24 cellular contexts compared by ENCODE assay signal in the genomic region with DNA sequence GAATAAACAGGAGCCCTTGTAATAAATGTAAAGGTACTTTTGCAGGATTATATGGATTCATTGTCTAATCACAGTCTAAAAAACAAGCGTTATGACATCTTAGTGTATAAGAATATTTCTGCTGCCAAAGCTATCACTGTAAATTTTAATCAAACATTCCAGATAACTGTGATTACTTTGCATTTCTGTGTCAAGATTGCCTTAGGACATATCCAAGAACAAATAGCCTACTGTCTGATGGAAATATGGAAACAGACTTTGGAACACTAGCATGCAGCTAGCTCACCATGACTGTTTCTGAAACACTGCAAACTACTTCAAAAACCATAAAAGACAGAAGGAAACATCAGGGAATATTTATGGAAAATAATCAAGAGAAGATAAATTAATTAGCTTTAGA.
DNase-seq lines count a peak whose midpoint lies in the region; ATAC-seq and TF ChIP-seq lines count a peak whose summit lies in the region.
"Had no signal": no experiment of that assay in that cellular context is flagged by ENCODE, and none has a peak within 500 bp of the region (broad histone marks: within the 10 kb centered on the region; RNA-seq: fewer than 3 reads in every experiment).

No MANE protein-coding gene starts in this region.

- H3K27me3 Mint-ChIP-seq in activated T-helper 17 cell treated with anti-CD3 and anti-CD28 coated beads, Interleukin-2, amount 50 U/mL, for 72 hours, result no peaks in the 10 kb centered on the region
- H3K27me3 Mint-ChIP-seq: CD4-positive, alpha-beta T cell; CD8-positive, alpha-beta memory T cell had no signal

- peaks cover 3% of the 10 kb centered on the region; the same call in 1 of the 2 replicates for H3K9me3 ChIP-seq in Panc1 (ENCODE audit: control insufficient read depth, insufficient read depth, low read depth, low read length)
- H3K9me3 ChIP-seq: A549; BE2C; BLaER1 treated with 17β-estradiol and CSF1 and Interleukin-3, amounts not matched to agents 10 nM and 100 nM had no signal

- intact Hi-C loops in Panc1 (cut with micrococcal nuclease; ENCODE audit: unreplicated experiment), result no loop called here

- 0 out of 2 replicates have a peak, but pooled peaks have one; percentile 34 for ATAC-seq in Panc1
- no peak for ATAC-seq in activated T-helper 17 cell treated with anti-CD3 and anti-CD28 coated beads, Interleukin-2, amount 50 U/mL, for 72 hours (replicated peaks)
- ATAC-seq: A549, GM23338, HCT116 had no signal

- no peak overlapping the region for H3K4me3 ChIP-seq in Panc1 (ENCODE audit: low read depth in 2 of 2, low read length in 2 of 2)
- H3K4me3 ChIP-seq: A549; BLaER1 treated with 17β-estradiol and CSF1 and Interleukin-3, amounts not matched to agents 10 nM and 100 nM; GM23338 had no signal

- TF ChIP-seq CTCF in Panc1 (IDR thresholded peaks at IDR 0.05), result no peak

- no peak overlapping the region for H3K4me3 Mint-ChIP-seq in activated T-helper 17 cell treated with anti-CD3 and anti-CD28 coated beads, Interleukin-2, amount 50 U/mL, for 72 hours
- H3K4me3 Mint-ChIP-seq: CD14-positive monocyte; CD4-positive, alpha-beta T cell; CD8-positive, alpha-beta memory T cell; GM23338; H9 had no signal

- H3K4me1 Mint-ChIP-seq in activated T-helper 17 cell treated with anti-CD3 and anti-CD28 coated beads, Interleukin-2, amount 50 U/mL, for 72 hours, result no peaks in the 10 kb centered on the region
- H3K4me1 Mint-ChIP-seq: CD14-positive monocyte; CD8-positive, alpha-beta memory T cell; GM23338; H9 had no signal

- CTCF ChIA-PET in Panc1 (lab: Charles Lee), result no interaction called here

- H3K36me3 Mint-ChIP-seq in activated T-helper 17 cell treated with anti-CD3 and anti-CD28 coated beads, Interleukin-2, amount 50 U/mL, for 72 hours (ENCODE audit: low read depth), result no peaks in the 10 kb centered on the region
- H3K36me3 Mint-ChIP-seq: CD14-positive monocyte; CD8-positive, alpha-beta memory T cell had no signal

- H3K4me1 ChIP-seq in Panc1 (ENCODE audit: control insufficient read depth, insufficient read depth, low read length), result no peaks in the 10 kb centered on the region
- H3K4me1 ChIP-seq: A549; BE2C; BLaER1 treated with 17β-estradiol and CSF1 and Interleukin-3, amounts not matched to agents 10 nM and 100 nM had no signal

- in situ Hi-C loops in Panc1 (cut with HindIII; ENCODE audit: low pct_unique_long_range_greater_than_20kb, low sequenced_read_pairs), result no loop called here

- H3K27me3 ChIP-seq in Panc1 (ENCODE audit: control insufficient read depth, insufficient read depth, low read length), result no peaks in the 10 kb centered on the region
- H3K27me3 ChIP-seq: BE2C; BLaER1 treated with 17β-estradiol and CSF1 and Interleukin-3, amounts not matched to agents 10 nM and 100 nM had no signal

- no peaks in the 10 kb centered on the region for H3K9me3 Mint-ChIP-seq in activated T-helper 17 cell treated with anti-CD3 and anti-CD28 coated beads, Interleukin-2, amount 50 U/mL, for 72 hours
- H3K9me3 Mint-ChIP-seq: CD4-positive, alpha-beta T cell; CD8-positive, alpha-beta memory T cell; GM23338; H9 had no signal

- BruUV-seq in Panc1 (replicated peaks; lab: Mats Ljungman, UMichigan), result no TSS peak

- no peaks in the 10 kb centered on the region; the same call in 1 of the 2 replicates for H3K36me3 ChIP-seq in Panc1 (ENCODE audit: control insufficient read depth, insufficient read depth, low read length)
- H3K36me3 ChIP-seq: BE2C; BLaER1 treated with 17β-estradiol and CSF1 and Interleukin-3, amounts not matched to agents 10 nM and 100 nM had no signal

- no peak overlapping the region; the same call in 1 of the 2 replicates for H3K27ac ChIP-seq in Panc1 (ENCODE audit: low read length)
- H3K27ac ChIP-seq: A549; BLaER1 treated with 17β-estradiol and CSF1 and Interleukin-3, amounts not matched to agents 10 nM and 100 nM had no signal

- DNase-seq in COLO829 (ENCODE audit: low spot score) (peak; percentile 63), NCI-H1048 (lab: John Stamatoyannopoulos, UW) (peak; percentile 51), Panc1 (ENCODE audit: low read depth, low spot score) (no peak), foreskin melanocyte (peak; percentile 80), amniotic stem cell (lab: John Stamatoyannopoulos, UW) (no peak)
- DNase-seq in activated naive CD4-positive, alpha-beta T cell treated with Interleukin-2 at 50 U/mL for 16 hours, result no peak
- DNase-seq: 8988T; ACHN; AML-193; BE2C; Calu3; CD4-positive, alpha-beta T cell; CD8-positive, alpha-beta memory T cell; COR-L47; DMS53; DMS79 treated with DMSO at 0.1 percent for 48 hours; GF-D8; H9 had no signal

- POLR2A ChIA-PET in Panc1 (lab: Charles Lee), result no interaction called here

- H3K27ac Mint-ChIP-seq in activated T-helper 17 cell treated with anti-CD3 and anti-CD28 coated beads, Interleukin-2, amount 50 U/mL, for 72 hours, result no peak overlapping the region
- H3K27ac Mint-ChIP-seq: CD14-positive monocyte; CD4-positive, alpha-beta T cell; CD8-positive, alpha-beta memory T cell; GM23338; H9 had no signal

Comparison
In these comparisons a context has a peak if more than half of its experiments do, and no peak if none do; other contexts are left out.
1. DNase-seq: peak in COLO829 (single experiment), NCI-H1048 (single experiment) and foreskin melanocyte (single experiment); none in Panc1 (single experiment), amniotic stem cell (single experiment) and activated naive CD4-positive, alpha-beta T cell treated with Interleukin-2 at 50 U/mL for 16 hours (single experiment).